In genomic region chr1:154479764-154480421, GRCh38 we compare ENCODE assay signal across 8 cellular contexts. TPM values are rescaled to one million over a fixed set of nuclear protein-coding genes. Genes with fewer than 3 reads are reported as not detected.
DNase-seq lines count a peak whose midpoint lies in the region; ATAC-seq, FAIRE-seq and TF ChIP-seq lines count a peak whose summit lies in the region.

No MANE protein-coding gene starts in this region.

- H4K20me1 ChIP-seq in SU-DHL-6 (ENCODE audit: low read depth, low read length) (no peaks in the 10 kb centered on the region), astrocyte (ENCODE audit: insufficient read depth, low read length) (peaks cover 6% of the 10 kb centered on the region)

- peak; percentile 55 for FAIRE-seq in astrocyte (lab: Jason Lieb, UNC)

- peaks cover 5% of the 10 kb centered on the region for H3K4me1 Mint-ChIP-seq in astrocyte (ENCODE audit: low read depth, unreplicated experiment)

- no peak for ATAC-seq in HG03280 (IDR thresholded peaks at IDR 0.05; ENCODE audit: unreplicated experiment)

- TF ChIP-seq CTCF in GM12872 (IDR thresholded peaks at IDR 0.05; ENCODE audit: insufficient read depth, low read depth, low read length) (peak; percentile 91), SU-DHL-6 (IDR thresholded peaks at IDR 0.05; ENCODE audit: insufficient read depth, low read length, poor library complexity, severe bottlenecking) (peak; percentile 88), astrocyte (IDR thresholded peaks at IDR 0.05; ENCODE audit: insufficient read depth, low read depth, low read length) (peak; percentile 99)

- H3F3A ChIP-seq in SU-DHL-6 (ENCODE audit: insufficient read depth) = 0 out of 2 replicates have a peak, but pooled peaks cover 3% of the 10 kb centered on the region

- no peak overlapping the region for H3K27ac Mint-ChIP-seq in astrocyte (ENCODE audit: unreplicated experiment)

- H3K4me3 ChIP-seq in SU-DHL-6 (ENCODE audit: insufficient read depth, low read length, poor library complexity, severe bottlenecking) = no peak overlapping the region
- H3K4me3 ChIP-seq in astrocyte (ENCODE audit: insufficient read depth, low read depth, low read length) = no peak overlapping the region
- no peak overlapping the region for H3K4me3 ChIP-seq in skeletal muscle cell (ENCODE audit: low read depth, low read length)

- H3K27me3 Mint-ChIP-seq in astrocyte (ENCODE audit: low read depth, unreplicated experiment) = peaks cover 8% of the 10 kb centered on the region

- H3K4me1 ChIP-seq in astrocyte (ENCODE audit: insufficient read depth, low read length) = peaks cover 6% of the 10 kb centered on the region

- no peak overlapping the region for H3K9ac ChIP-seq in SU-DHL-6 (ENCODE audit: low read length)
- no peak overlapping the region for H3K9ac ChIP-seq in astrocyte (ENCODE audit: low read length)

- H3K4me2 ChIP-seq in SU-DHL-6 (ENCODE audit: low read depth, low read length, poor library complexity, severe bottlenecking) (no peak overlapping the region), astrocyte (ENCODE audit: low read length) (no peak overlapping the region)

- no peaks in the 10 kb centered on the region for H3K9me2 ChIP-seq in SU-DHL-6 (replicated peaks; ENCODE audit: insufficient read depth, low read length)

- no peak overlapping the region for H3K4me3 Mint-ChIP-seq in astrocyte (ENCODE audit: unreplicated experiment)

- H3K27ac ChIP-seq in SU-DHL-6 (ENCODE audit: low read depth, low read length) = no peak overlapping the region
- H3K27ac ChIP-seq in astrocyte (ENCODE audit: low read depth, low read length) = no peak overlapping the region

- no peaks in the 10 kb centered on the region for H3K9me3 Mint-ChIP-seq in astrocyte (ENCODE audit: unreplicated experiment)

- H3K9me3 ChIP-seq in SU-DHL-6 (ENCODE audit: insufficient read depth, low read length) = no peaks in the 10 kb centered on the region
- H3K9me3 ChIP-seq in astrocyte (ENCODE audit: insufficient read depth, low read depth, low read length) = no peaks in the 10 kb centered on the region

- no peaks in the 10 kb centered on the region for H3K27me3 ChIP-seq in SU-DHL-6 (ENCODE audit: low read length)
- H3K27me3 ChIP-seq in astrocyte (ENCODE audit: insufficient read depth, low read length) = no peaks in the 10 kb centered on the region

- H3K36me3 ChIP-seq in SU-DHL-6 (ENCODE audit: low read length) (no peaks in the 10 kb centered on the region), astrocyte (ENCODE audit: insufficient read depth, low read length) (no peaks in the 10 kb centered on the region)

- H3K79me2 ChIP-seq in SU-DHL-6 (ENCODE audit: insufficient read depth, low read length) (no peaks in the 10 kb centered on the region), astrocyte (ENCODE audit: insufficient read depth, low read length) (no peaks in the 10 kb centered on the region)

- H2AFZ ChIP-seq in SU-DHL-6 (ENCODE audit: low read depth, low read length, severe bottlenecking) (peak overlapping the region; percentile 29), astrocyte (ENCODE audit: low read depth, low read length) (no peak overlapping the region)

- DNase-seq in A172 (ENCODE audit: low spot score) (peak; percentile 87), NCI-H146 treated with DMSO at 0.1 percent for 48 hours (lab: John Stamatoyannopoulos, UW; ENCODE audit: unreplicated experiment) (peak; percentile 66), astrocyte (ENCODE audit: low read depth) (peak; percentile 51), hepatic stellate cell (ENCODE audit: low spot score) (peak; percentile 83), skeletal muscle cell (ENCODE audit: low read depth) (peak; percentile 40)

- H3K36me3 Mint-ChIP-seq in astrocyte (ENCODE audit: low read depth, unreplicated experiment) = no peaks in the 10 kb centered on the region

RNA-seq across cellular contexts. Expression of gene TDRD10, which starts 22.1 kb away (rescaled TPM):
- not detected in 2 replicates for total RNA-seq in A172 (2014; rRNA removed; shearing (Covaris generic))
- not detected in 2 replicates for total RNA-seq in astrocyte

RNA-seq across cellular contexts. Expression of gene SHE, which starts 22.3 kb away (rescaled TPM):
- not detected in 2 replicates for total RNA-seq in A172 (2014; rRNA removed; shearing (Covaris generic))
- not detected in 2 replicates for total RNA-seq in astrocyte
